ENCODE assay signal across 24 cellular contexts in the genomic region with DNA sequence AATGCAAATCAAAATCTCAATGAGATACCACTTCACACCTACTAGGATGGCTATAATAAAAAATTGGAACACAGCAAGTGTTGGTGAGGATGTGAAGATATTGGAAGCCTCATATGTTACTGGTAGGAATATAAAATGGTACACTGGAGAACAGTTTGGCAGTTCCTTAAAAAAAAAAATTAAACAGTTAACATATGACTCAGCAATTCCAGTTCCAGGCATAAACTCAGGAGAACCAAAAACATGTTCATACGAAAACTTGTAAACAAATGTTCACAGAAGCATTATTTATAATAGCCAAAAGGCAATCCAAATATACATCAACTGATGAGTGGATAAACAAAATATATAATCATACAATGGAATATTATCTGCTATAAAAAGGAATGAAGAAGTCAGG. TPM values are rescaled to one million over a fixed set of nuclear protein-coding genes. Genes with fewer than 3 reads are reported as not detected.
DNase-seq lines count a peak whose midpoint lies in the region; ATAC-seq and TF ChIP-seq lines count a peak whose summit lies in the region.
"Had no signal": no experiment of that assay in that cellular context is flagged by ENCODE, and none has a peak within 500 bp of the region (broad histone marks: within the 10 kb centered on the region; RNA-seq: fewer than 3 reads in every experiment).

No MANE protein-coding gene starts in this region.

- peaks cover 28 to 47% (median 31%) of the 10 kb centered on the region in 3 donors for H3K4me1 Mint-ChIP-seq in naive B cell
- H3K4me1 Mint-ChIP-seq in T-helper 2 cell treated with Interferon-gamma antibody and Interleukin-4, amounts not matched to agents 5 μg/mL and 100 μg/mL, for 36 hours (ENCODE audit: low read depth) = peaks cover 11% of the 10 kb centered on the region

- H3K4me3 Mint-ChIP-seq in naive B cell = no peak overlapping the region
- H3K4me3 Mint-ChIP-seq in T-helper 2 cell treated with Interferon-gamma antibody and Interleukin-4, amounts not matched to agents 5 μg/mL and 100 μg/mL, for 36 hours = no peak overlapping the region
- H3K4me3 Mint-ChIP-seq: activated CD4-positive, alpha-beta T cell treated with anti-CD3 and anti-CD28 coated beads, Interleukin-2, amount 10 ng/mL, durations not matched to agents 7 days and 5 days; activated naive CD8-positive, alpha-beta T cell treated with anti-CD3 and anti-CD28 coated beads, Interleukin-2, amount 10 ng/mL, durations not matched to agents 7 days and 5 days; CD8-positive, alpha-beta T cell; stimulated activated naive B cell treated with anti-CD40 and anti-IgM and Interleukin-4, amounts not matched to agents 10 μg/mL and 1 μg/mL and 100 μg/mL, for 72 hours had no signal

- TF ChIP-seq CTCF in HL-60 (IDR thresholded peaks at IDR 0.05; ENCODE audit: insufficient read depth, low read length) (no peak), astrocyte of the spinal cord (IDR thresholded peaks at IDR 0.05; ENCODE audit: low read depth, low read length) (no peak)

- H3K9me3 Mint-ChIP-seq in naive B cell = no peaks in the 10 kb centered on the region
- H3K9me3 Mint-ChIP-seq in T-helper 2 cell treated with Interferon-gamma antibody and Interleukin-4, amounts not matched to agents 5 μg/mL and 100 μg/mL, for 36 hours = no peaks in the 10 kb centered on the region
- H3K9me3 Mint-ChIP-seq: activated CD4-positive, alpha-beta T cell treated with anti-CD3 and anti-CD28 coated beads, Interleukin-2, amount 10 ng/mL, durations not matched to agents 7 days and 5 days; activated naive CD8-positive, alpha-beta T cell treated with anti-CD3 and anti-CD28 coated beads, Interleukin-2, amount 10 ng/mL, durations not matched to agents 7 days and 5 days; CD8-positive, alpha-beta T cell; IgD-negative memory B cell; stimulated activated naive B cell treated with anti-CD40 and anti-IgM and Interleukin-4, amounts not matched to agents 10 μg/mL and 1 μg/mL and 100 μg/mL, for 72 hours had no signal

- ATAC-seq in naive B cell (ENCODE audit: low read depth in 2 of 2) = no peak
- ATAC-seq: body of pancreas; CD8-positive, alpha-beta T cell; stimulated activated naive B cell treated with anti-CD40 and anti-IgM and Interleukin-4, amounts not matched to agents 10 μg/mL and 1 μg/mL and 100 μg/mL, for 72 hours had no signal

- in situ Hi-C loops in Caki2 (cut with HindIII; ENCODE audit: low pct_unique_long_range_greater_than_20kb, low sequenced_read_pairs) = no loop called here
- in situ Hi-C loops in astrocyte of the spinal cord (cut with HindIII; ENCODE audit: low sequenced_read_pairs) = no loop called here

- H3K4me3 ChIP-seq in HL-60 (replicated peaks; ENCODE audit: insufficient read depth, low read length) = no peak overlapping the region
- H3K4me3 ChIP-seq in astrocyte of the spinal cord (ENCODE audit: low read depth, low read length) = no peak overlapping the region
- H3K4me3 ChIP-seq: body of pancreas, MG63, testis, vagina had no signal

- no peaks in the 10 kb centered on the region for H3K27me3 Mint-ChIP-seq in naive B cell
- H3K27me3 Mint-ChIP-seq in T-helper 2 cell treated with Interferon-gamma antibody and Interleukin-4, amounts not matched to agents 5 μg/mL and 100 μg/mL, for 36 hours (ENCODE audit: low read depth) = peaks cover 12% of the 10 kb centered on the region
- H3K27me3 Mint-ChIP-seq: activated naive CD8-positive, alpha-beta T cell treated with anti-CD3 and anti-CD28 coated beads, Interleukin-2, amount 10 ng/mL, durations not matched to agents 7 days and 5 days; IgD-negative memory B cell; stimulated activated naive B cell treated with anti-CD40 and anti-IgM and Interleukin-4, amounts not matched to agents 10 μg/mL and 1 μg/mL and 100 μg/mL, for 72 hours had no signal

- H3K27ac Mint-ChIP-seq in naive B cell = peak overlapping the region in 4 of 6 donors; percentile 47 to 86 (median 67)
- no peak overlapping the region for H3K27ac Mint-ChIP-seq in T-helper 2 cell treated with Interferon-gamma antibody and Interleukin-4, amounts not matched to agents 5 μg/mL and 100 μg/mL, for 36 hours
- H3K27ac Mint-ChIP-seq: activated CD4-positive, alpha-beta T cell treated with anti-CD3 and anti-CD28 coated beads, Interleukin-2, amount 10 ng/mL, durations not matched to agents 7 days and 5 days; activated naive CD8-positive, alpha-beta T cell treated with anti-CD3 and anti-CD28 coated beads, Interleukin-2, amount 10 ng/mL, durations not matched to agents 7 days and 5 days had no signal

- DNase-seq in Caki2 (ENCODE audit: low read depth) (peak; percentile 42), HL-60 (ENCODE audit: low read depth in 1 of 2, low spot score in 1 of 2) (no peak), astrocyte of the spinal cord (ENCODE audit: low read depth, low spot score) (peak; percentile 15), naive B cell (no peak), NCI-H1436 treated with DMSO at 0.1 percent for 48 hours (lab: John Stamatoyannopoulos, UW) (no peak), hepatic stellate cell (ENCODE audit: low spot score) (no peak)
- no peak for DNase-seq in T-helper 2 cell treated with Interferon-gamma antibody and Interleukin-4, amounts not matched to agents 5 μg/mL and 100 μg/mL, for 36 hours (ENCODE audit: low spot score)
- DNase-seq: activated CD4-positive, alpha-beta T cell treated with anti-CD3 and anti-CD28 coated beads, Interleukin-2, amount 10 ng/mL, durations not matched to agents 7 days and 5 days; activated naive CD8-positive, alpha-beta T cell treated with anti-CD3 and anti-CD28 coated beads, Interleukin-2, amount 10 ng/mL, durations not matched to agents 7 days and 5 days; body of pancreas; CD8-positive, alpha-beta T cell; effector CD4-positive, alpha-beta T cell; erythroblast; kidney glomerular epithelial cell; MG63; NCI-H1694 treated with DMSO at 0.1 percent for 48 hours; NCI-H69; SHP77; small intestine; stimulated activated CD4-positive, alpha-beta T cell treated with anti-CD3 and anti-CD28 coated beads, Interleukin-2, amount 100 ng/mL, for 24 hours; stimulated activated naive B cell treated with anti-CD40 and anti-IgM and Interleukin-4, amounts not matched to agents 10 μg/mL and 1 μg/mL and 100 μg/mL, for 72 hours; testis had no signal

- peak overlapping the region; percentile 22; the same call in 1 of the 2 replicates for H3K27ac ChIP-seq in HL-60 (replicated peaks)
- H3K27ac ChIP-seq: body of pancreas, testis, vagina had no signal

- H3K27me3 ChIP-seq in HL-60 (ENCODE audit: insufficient read depth, poor library complexity, severe bottlenecking) = no peaks in the 10 kb centered on the region
- H3K27me3 ChIP-seq: body of pancreas, MG63, testis, vagina had no signal

- H3K36me3 Mint-ChIP-seq in naive B cell = peaks cover 0 to 6% of the 10 kb centered on the region in 2 donors
- peaks cover 11% of the 10 kb centered on the region for H3K36me3 Mint-ChIP-seq in T-helper 2 cell treated with Interferon-gamma antibody and Interleukin-4, amounts not matched to agents 5 μg/mL and 100 μg/mL, for 36 hours (ENCODE audit: low read depth)

RNA-seq across cellular contexts. Expression of a gene that starts 28.2 kb away (rescaled TPM):
- 19.7 and 24.4 TPM in 2 replicates for total RNA-seq in Caki2 (2014; rRNA removed; shearing (Covaris generic); ENCODE audit: low replicate concordance)
- 10 to 100 TPM; 16.9 to 38.2 (median 33.7) TPM for polyA plus RNA-seq in naive B cell (ENCODE audit: low read depth in 6 of 6)

Comparison
In these comparisons a context has a peak if more than half of its experiments do, and no peak if none do; other contexts are left out.
1. DNase-seq: peak in Caki2 (single experiment) and astrocyte of the spinal cord (single experiment); none in HL-60 (0 of 2), naive B cell (single experiment), NCI-H1436 treated with DMSO at 0.1 percent for 48 hours (single experiment), T-helper 2 cell treated with Interferon-gamma antibody and Interleukin-4, amounts not matched to agents 5 μg/mL and 100 μg/mL, for 36 hours (single experiment) and hepatic stellate cell (single experiment).